In genomic region chr2:32442020-32442467, GRCh38 we compare ENCODE assay signal across 1 cellular context.
TF ChIP-seq lines count a peak whose summit lies in the region.

No MANE protein-coding gene starts in this region.

TF ChIP-seq in HepG2, 621 proteins besides CTCF, POLR2A, EP300 and RAD21 (continued from another document):
- no peak for TF ChIP-seq LBX2 (CRISPR knock-in tag; IDR thresholded peaks at IDR 0.05; ENCODE audit: borderline replicate concordance)
- TF ChIP-seq TGIF2 (CRISPR knock-in tag; IDR thresholded peaks at IDR 0.05) = no peak
- peak; percentile 47; the same call in 1 of the 2 replicates for TF ChIP-seq MEIS1 (CRISPR knock-in tag; IDR thresholded peaks at IDR 0.05; ENCODE audit: borderline replicate concordance)
- TF ChIP-seq MLX (CRISPR knock-in tag; IDR thresholded peaks at IDR 0.05) = no peak
- no peak for TF ChIP-seq CCAR2 (optimal IDR thresholded peaks at IDR 0.05; ENCODE audit: low read depth, low read length)
- TF ChIP-seq TFE3 (CRISPR knock-in tag; IDR thresholded peaks at IDR 0.05) = no peak
